37 cellular contexts compared by ENCODE assay signal in the genomic region with DNA sequence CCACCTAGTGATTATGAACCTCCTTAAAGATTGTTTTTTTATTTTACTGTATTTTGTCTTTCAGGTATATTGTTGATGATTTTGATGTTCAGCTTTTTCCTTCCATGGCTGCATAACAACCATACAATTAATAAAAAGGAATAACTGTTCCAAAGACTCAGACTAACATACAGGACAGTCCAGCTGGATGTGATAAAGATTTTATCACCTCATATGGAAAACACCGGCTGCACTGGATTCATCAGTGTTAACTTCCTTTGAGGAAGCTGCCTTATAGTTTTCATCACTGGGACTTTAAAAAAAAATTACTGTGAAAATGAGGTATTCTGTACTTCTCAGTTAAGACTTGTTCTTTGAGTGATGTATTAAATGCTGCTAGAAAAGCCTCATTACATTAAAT.
"Had no signal": no experiment of that assay in that cellular context is flagged by ENCODE, and none has a peak within 500 bp of the region (broad histone marks: within the 10 kb centered on the region; RNA-seq: fewer than 3 reads in every experiment).

No MANE protein-coding gene starts in this region.

- H3K4me3 ChIP-seq: ascending aorta, cardiac muscle cell had no signal

- H3K27ac Mint-ChIP-seq: activated CD4-positive, alpha-beta memory T cell treated with anti-CD3 and anti-CD28 coated beads, Interleukin-2, amount 10 ng/mL, durations not matched to agents 7 days and 5 days; activated CD4-positive, alpha-beta T cell treated with anti-CD3 and anti-CD28 coated beads for 36 hours; activated CD4-positive, alpha-beta T cell treated with anti-CD3 and anti-CD28 coated beads, Interleukin-2, amount 10 ng/mL, durations not matched to agents 7 days and 5 days; activated CD8-positive, alpha-beta memory T cell treated with anti-CD3 and anti-CD28 coated beads, Interleukin-2, amount 10 ng/mL, durations not matched to agents 7 days and 5 days; activated CD8-positive, alpha-beta T cell treated with anti-CD3 and anti-CD28 coated beads, Interleukin-2, amount 10 ng/mL, durations not matched to agents 7 days and 5 days; activated naive CD4-positive, alpha-beta T cell treated with anti-CD3 and anti-CD28 coated beads, Interleukin-2, amount 10 ng/mL, durations not matched to agents 7 days and 5 days; activated naive CD4-positive, alpha-beta T cell treated with anti-CD3 and anti-CD28 coated beads, Interleukin-2, amount 50 U/mL, for 24 hours; activated naive CD8-positive, alpha-beta T cell; activated naive CD8-positive, alpha-beta T cell treated with anti-CD3 and anti-CD28 coated beads, Interleukin-2, amount 10 ng/mL, durations not matched to agents 7 days and 5 days; activated naive CD8-positive, alpha-beta T cell treated with anti-CD3 and anti-CD28 coated beads, Interleukin-2, amount 50 U/mL, for 24 hours; activated T-cell treated with anti-CD3 and anti-CD28 coated beads, Interleukin-2, amount 50 U/mL, for 24 hours; activated T-helper 2 cell treated with anti-CD3 and anti-CD28 coated beads, Interferon-gamma antibody, Interleukin-2, Interleukin-4, amounts not matched to agents 10 μg/mL and 5 μg/mL and 100 μg/mL, durations not matched to agents 14 hours and 24 hours and 36 hours; brain; T-helper 1 cell treated with Interleukin-12 subunit alpha and Interleukin-12 subunit beta and Interleukin-4 antibody, amounts not matched to agents 30 μg/mL and 1 μg/mL, for 36 hours; T-helper 2 cell treated with Interferon-gamma antibody and Interleukin-4, amounts not matched to agents 5 μg/mL and 100 μg/mL, for 36 hours; WTC11 had no signal

- H3K27ac ChIP-seq: ascending aorta, cardiac muscle cell, WERI-Rb-1 had no signal

- H3K4me3 Mint-ChIP-seq: activated CD4-positive, alpha-beta memory T cell treated with anti-CD3 and anti-CD28 coated beads, Interleukin-2, amount 10 ng/mL, durations not matched to agents 7 days and 5 days; activated CD4-positive, alpha-beta T cell treated with anti-CD3 and anti-CD28 coated beads for 36 hours; activated CD4-positive, alpha-beta T cell treated with anti-CD3 and anti-CD28 coated beads, Interleukin-2, amount 10 ng/mL, durations not matched to agents 7 days and 5 days; activated CD8-positive, alpha-beta memory T cell treated with anti-CD3 and anti-CD28 coated beads, Interleukin-2, amount 10 ng/mL, durations not matched to agents 7 days and 5 days; activated CD8-positive, alpha-beta T cell treated with anti-CD3 and anti-CD28 coated beads, Interleukin-2, amount 10 ng/mL, durations not matched to agents 7 days and 5 days; activated naive CD4-positive, alpha-beta T cell treated with anti-CD3 and anti-CD28 coated beads, Interleukin-2, amount 10 ng/mL, durations not matched to agents 7 days and 5 days; activated naive CD4-positive, alpha-beta T cell treated with anti-CD3 and anti-CD28 coated beads, Interleukin-2, amount 50 U/mL, for 24 hours; activated naive CD8-positive, alpha-beta T cell; activated naive CD8-positive, alpha-beta T cell treated with anti-CD3 and anti-CD28 coated beads, Interleukin-2, amount 10 ng/mL, durations not matched to agents 7 days and 5 days; activated naive CD8-positive, alpha-beta T cell treated with anti-CD3 and anti-CD28 coated beads, Interleukin-2, amount 50 U/mL, for 24 hours; activated T-cell treated with anti-CD3 and anti-CD28 coated beads, Interleukin-2, amount 50 U/mL, for 24 hours; brain; central memory CD8-positive, alpha-beta T cell; T-helper 1 cell treated with Interleukin-12 subunit alpha and Interleukin-12 subunit beta and Interleukin-4 antibody, amounts not matched to agents 30 μg/mL and 1 μg/mL, for 36 hours; T-helper 2 cell treated with Interferon-gamma antibody and Interleukin-4, amounts not matched to agents 5 μg/mL and 100 μg/mL, for 36 hours; WTC11 had no signal

- H3K4me1 Mint-ChIP-seq: activated CD4-positive, alpha-beta memory T cell treated with anti-CD3 and anti-CD28 coated beads, Interleukin-2, amount 10 ng/mL, durations not matched to agents 7 days and 5 days; activated CD4-positive, alpha-beta T cell treated with anti-CD3 and anti-CD28 coated beads for 36 hours; activated CD4-positive, alpha-beta T cell treated with anti-CD3 and anti-CD28 coated beads, Interleukin-2, amount 10 ng/mL, durations not matched to agents 7 days and 5 days; activated CD8-positive, alpha-beta memory T cell treated with anti-CD3 and anti-CD28 coated beads, Interleukin-2, amount 10 ng/mL, durations not matched to agents 7 days and 5 days; activated naive CD4-positive, alpha-beta T cell treated with anti-CD3 and anti-CD28 coated beads, Interleukin-2, amount 10 ng/mL, durations not matched to agents 7 days and 5 days; activated naive CD4-positive, alpha-beta T cell treated with anti-CD3 and anti-CD28 coated beads, Interleukin-2, amount 50 U/mL, for 24 hours; activated naive CD8-positive, alpha-beta T cell treated with anti-CD3 and anti-CD28 coated beads, Interleukin-2, amount 10 ng/mL, durations not matched to agents 7 days and 5 days; activated naive CD8-positive, alpha-beta T cell treated with anti-CD3 and anti-CD28 coated beads, Interleukin-2, amount 50 U/mL, for 24 hours; brain; central memory CD8-positive, alpha-beta T cell; WTC11 had no signal

- DNase-seq: activated CD4-positive, alpha-beta memory T cell treated with anti-CD3 and anti-CD28 coated beads, Interleukin-2, amount 10 ng/mL, durations not matched to agents 7 days and 5 days; activated CD4-positive, alpha-beta T cell treated with anti-CD3 and anti-CD28 coated beads for 1 hour; activated CD4-positive, alpha-beta T cell treated with anti-CD3 and anti-CD28 coated beads for 36 hours; activated CD4-positive, alpha-beta T cell treated with anti-CD3 and anti-CD28 coated beads for 48 hours; activated CD4-positive, alpha-beta T cell treated with anti-CD3 and anti-CD28 coated beads, Interleukin-2, amount 10 ng/mL, durations not matched to agents 7 days and 5 days; activated CD4-positive, alpha-beta T cell treated with anti-CD3 and anti-CD28 coated beads, Interleukin-2, amount 50 U/mL, for 48 hours; activated CD4-positive, CD25-positive, alpha-beta regulatory T cell; activated CD8-positive, alpha-beta memory T cell treated with anti-CD3 and anti-CD28 coated beads for 24 hours; activated CD8-positive, alpha-beta memory T cell treated with anti-CD3 and anti-CD28 coated beads, Interleukin-2, amount 10 ng/mL, durations not matched to agents 7 days and 5 days; activated CD8-positive, alpha-beta memory T cell treated with anti-CD3 and anti-CD28 coated beads, Interleukin-2, amount 50 U/mL, for 48 hours; activated CD8-positive, alpha-beta T cell treated with anti-CD3 and anti-CD28 coated beads, Interleukin-2, amount 10 ng/mL, durations not matched to agents 7 days and 5 days; activated effector memory CD4-positive, alpha-beta T cell treated with Interleukin-2 at 50 U/mL for 16 hours; activated gamma-delta T cell; activated naive CD4-positive, alpha-beta T cell treated with anti-CD3 and anti-CD28 coated beads, Interleukin-2, amount 10 ng/mL, durations not matched to agents 7 days and 5 days; activated naive CD4-positive, alpha-beta T cell treated with Interleukin-2 at 50 U/mL for 16 hours; activated naive CD8-positive, alpha-beta T cell treated with anti-CD3 and anti-CD28 coated beads, Interleukin-2, amount 10 ng/mL, durations not matched to agents 7 days and 5 days; activated naive CD8-positive, alpha-beta T cell treated with anti-CD3 and anti-CD28 coated beads, Interleukin-2, amount 50 U/mL, for 24 hours; activated T-cell treated with anti-CD3 and anti-CD28 coated beads, Interleukin-2, amount 50 U/mL, for 24 hours; activated T-cell treated with anti-CD3 and anti-CD28 coated beads, Interleukin-2, amount 50 U/mL, for 48 hours; amygdala; anterior cingulate cortex; caudate nucleus; cerebellar nuclear complex; T-helper 1 cell; T-helper 2 cell; T-helper 9 cell; WERI-Rb-1 had no signal

- H3K27me3 ChIP-seq: ascending aorta, cardiac muscle cell had no signal

- H3K9me3 Mint-ChIP-seq: activated CD4-positive, alpha-beta memory T cell treated with anti-CD3 and anti-CD28 coated beads, Interleukin-2, amount 10 ng/mL, durations not matched to agents 7 days and 5 days; activated CD4-positive, alpha-beta T cell treated with anti-CD3 and anti-CD28 coated beads, Interleukin-2, amount 10 ng/mL, durations not matched to agents 7 days and 5 days; activated naive CD4-positive, alpha-beta T cell treated with anti-CD3 and anti-CD28 coated beads, Interleukin-2, amount 10 ng/mL, durations not matched to agents 7 days and 5 days; activated naive CD4-positive, alpha-beta T cell treated with anti-CD3 and anti-CD28 coated beads, Interleukin-2, amount 50 U/mL, for 24 hours; activated naive CD8-positive, alpha-beta T cell treated with anti-CD3 and anti-CD28 coated beads, Interleukin-2, amount 10 ng/mL, durations not matched to agents 7 days and 5 days; activated naive CD8-positive, alpha-beta T cell treated with anti-CD3 and anti-CD28 coated beads, Interleukin-2, amount 50 U/mL, for 24 hours; activated T-cell treated with anti-CD3 and anti-CD28 coated beads, Interleukin-2, amount 50 U/mL, for 24 hours; activated T-helper 2 cell treated with anti-CD3 and anti-CD28 coated beads, Interferon-gamma antibody, Interleukin-2, Interleukin-4, amounts not matched to agents 10 μg/mL and 5 μg/mL and 100 μg/mL, durations not matched to agents 14 hours and 24 hours and 36 hours; brain; central memory CD8-positive, alpha-beta T cell; T-helper 1 cell treated with Interleukin-12 subunit alpha and Interleukin-12 subunit beta and Interleukin-4 antibody, amounts not matched to agents 30 μg/mL and 1 μg/mL, for 36 hours; T-helper 2 cell treated with Interferon-gamma antibody and Interleukin-4, amounts not matched to agents 5 μg/mL and 100 μg/mL, for 36 hours; WTC11 had no signal

- H3K4me1 ChIP-seq: ascending aorta had no signal

- H3K9me3 ChIP-seq: ascending aorta had no signal

- H3K27me3 Mint-ChIP-seq: activated CD4-positive, alpha-beta memory T cell treated with anti-CD3 and anti-CD28 coated beads, Interleukin-2, amount 10 ng/mL, durations not matched to agents 7 days and 5 days; activated CD4-positive, alpha-beta T cell treated with anti-CD3 and anti-CD28 coated beads for 36 hours; activated CD4-positive, alpha-beta T cell treated with anti-CD3 and anti-CD28 coated beads, Interleukin-2, amount 10 ng/mL, durations not matched to agents 7 days and 5 days; activated CD8-positive, alpha-beta memory T cell treated with anti-CD3 and anti-CD28 coated beads, Interleukin-2, amount 10 ng/mL, durations not matched to agents 7 days and 5 days; activated naive CD4-positive, alpha-beta T cell treated with anti-CD3 and anti-CD28 coated beads, Interleukin-2, amount 10 ng/mL, durations not matched to agents 7 days and 5 days; activated naive CD4-positive, alpha-beta T cell treated with anti-CD3 and anti-CD28 coated beads, Interleukin-2, amount 50 U/mL, for 24 hours; activated naive CD8-positive, alpha-beta T cell; activated naive CD8-positive, alpha-beta T cell treated with anti-CD3 and anti-CD28 coated beads, Interleukin-2, amount 10 ng/mL, durations not matched to agents 7 days and 5 days; activated naive CD8-positive, alpha-beta T cell treated with anti-CD3 and anti-CD28 coated beads, Interleukin-2, amount 50 U/mL, for 24 hours; activated T-cell treated with anti-CD3 and anti-CD28 coated beads, Interleukin-2, amount 50 U/mL, for 24 hours; brain; central memory CD8-positive, alpha-beta T cell had no signal
